In genomic region chr15:32029409-32029861, GRCh38 we compare ENCODE assay signal across 9 cellular contexts. TPM values are rescaled to one million over a fixed set of nuclear protein-coding genes. Genes with fewer than 3 reads are reported as not detected.
DNase-seq lines count a peak whose midpoint lies in the region; ATAC-seq and TF ChIP-seq lines count a peak whose summit lies in the region.
"Had no signal": no experiment of that assay in that cellular context is flagged by ENCODE, and none has a peak within 500 bp of the region (broad histone marks: within the 10 kb centered on the region; RNA-seq: fewer than 3 reads in every experiment).

No MANE protein-coding gene starts in this region.

- H3K4me3 Mint-ChIP-seq in Calu3 (ENCODE audit: low read depth, unreplicated experiment), result peak overlapping the region; percentile 67

- H3K4me1 ChIP-seq in colonic mucosa, result no peaks in the 10 kb centered on the region
- peaks cover 7 to 11% of the 10 kb centered on the region in 2 donors for H3K4me1 ChIP-seq in mucosa of rectum (ENCODE audit: control insufficient read depth in 2 of 2, insufficient read depth in 2 of 2, low read length in 2 of 2)
- peaks cover 0 to 4% of the 10 kb centered on the region in 2 donors for H3K4me1 ChIP-seq in uterus

- peaks cover 9% of the 10 kb centered on the region for H3K36me3 Mint-ChIP-seq in Calu3 (ENCODE audit: insufficient read depth, unreplicated experiment)

- BruUV-seq in Calu3 (replicated peaks; lab: Mats Ljungman, UMichigan), result no TSS peak

- intact Hi-C loops in Calu3 (cut with micrococcal nuclease; ENCODE audit: unreplicated experiment), result no loop called here
- intact Hi-C loops in colonic mucosa (cut with DNase I), result loop anchor here (5.0 kb wide), 1 partner anchor 42 kb away; no protein-coding TSS in a partner anchor
- intact Hi-C loops in uterus (cut with DNase I; ENCODE audit: low total_unique reads), result no loop called here

- H3K27me3 Mint-ChIP-seq in Calu3 (ENCODE audit: unreplicated experiment), result no peaks in the 10 kb centered on the region

- CTCF ChIA-PET in Calu3 (lab: Charles Lee), result interaction anchor here (0.7 to 1.3 kb wide), 2 partner anchors 13 to 52 kb away, joined by 4 to 5 read pairs; no protein-coding TSS in a partner anchor

- DNase-seq in Calu3 (peak; percentile 16), NCI-H1105 (lab: John Stamatoyannopoulos, UW) (peak; percentile 20), colonic mucosa (peak; percentile 49), uterus (peak in 1 of 2 donors; percentile 20), NCI-H2107 (lab: John Stamatoyannopoulos, UW) (no peak), AML-193 (lab: John Stamatoyannopoulos, UW) (no peak)

- H3K4me3 ChIP-seq in colonic mucosa (peak overlapping the region; percentile 75), mucosa of rectum (ENCODE audit: low read length in 2 of 2) (peak overlapping the region; percentile 61 to 68), uterus (peak overlapping the region; percentile 44 to 71)

- H3K27me3 ChIP-seq in colonic mucosa (peaks cover 10% of the 10 kb centered on the region), mucosa of rectum (ENCODE audit: control insufficient read depth in 2 of 2, insufficient read depth in 2 of 2, low read length in 2 of 2) (peaks cover 6 to 13% of the 10 kb centered on the region in 2 donors), uterus (no peaks in the 10 kb centered on the region)

- no peaks in the 10 kb centered on the region for H3K9me3 ChIP-seq in colonic mucosa
- H3K9me3 ChIP-seq in mucosa of rectum (ENCODE audit: control insufficient read depth in 2 of 2, low read length in 2 of 2), result no peaks in the 10 kb centered on the region
- no peaks in the 10 kb centered on the region for H3K9me3 ChIP-seq in uterus

- H3K27ac ChIP-seq in colonic mucosa, result no peak overlapping the region
- no peak overlapping the region for H3K27ac ChIP-seq in mucosa of rectum (ENCODE audit: low read depth in 2 of 2, low read length in 2 of 2)
- H3K27ac ChIP-seq in uterus, result peak overlapping the region in 1 of 2 donors; percentile 50
- H3K27ac ChIP-seq: epithelial cell of prostate had no signal

- TF ChIP-seq POLR2A in uterus (IDR thresholded peaks at IDR 0.05), result no peak

- H3K9ac ChIP-seq in colonic mucosa (ENCODE audit: low read depth in 2 of 2, low read length in 2 of 2) (peak overlapping the region in 1 of 2 donors; percentile 49), mucosa of rectum (ENCODE audit: low read depth in 1 of 2, low read length in 2 of 2) (peak overlapping the region in 1 of 2 donors; percentile 44)

- TF ChIP-seq CTCF in Calu3 (IDR thresholded peaks at IDR 0.05; ENCODE audit: unreplicated experiment), result no peak
- peak; percentile 25 for TF ChIP-seq CTCF in colonic mucosa (IDR thresholded peaks at IDR 0.05)
- TF ChIP-seq CTCF in uterus (IDR thresholded peaks at IDR 0.05), result peak; percentile 18 to 44 (median 30)

- no peaks in the 10 kb centered on the region for H3K9me3 Mint-ChIP-seq in Calu3 (ENCODE audit: low read depth, unreplicated experiment)

- no peak overlapping the region for H3K27ac Mint-ChIP-seq in Calu3 (ENCODE audit: unreplicated experiment)

- no peaks in the 10 kb centered on the region for H3K4me1 Mint-ChIP-seq in Calu3 (ENCODE audit: low read depth, unreplicated experiment)

- no peak for ATAC-seq in HG02571 (IDR thresholded peaks at IDR 0.05; ENCODE audit: unreplicated experiment)

- H3K36me3 ChIP-seq in colonic mucosa (no peaks in the 10 kb centered on the region), mucosa of rectum (ENCODE audit: control insufficient read depth in 2 of 2, insufficient read depth in 2 of 2, low read length in 2 of 2) (no peaks in the 10 kb centered on the region), uterus (no peaks in the 10 kb centered on the region)

RNA-seq across cellular contexts. Expression of gene CHRNA7, which starts 0.9 kb away (rescaled TPM):
- 2.0 and 2.4 TPM in 2 replicates for total RNA-seq in Calu3 (2022)
- total RNA-seq in colonic mucosa, result 1 to 10 TPM; 3.9 to 5.2 TPM
- total RNA-seq in uterus, result 1 to 10 TPM; 1.6 to 9.1 (median 2.8) TPM

Comparison
In these comparisons a context has a peak if more than half of its experiments do, and no peak if none do; other contexts are left out.
1. DNase-seq: peak in Calu3 (single experiment), NCI-H1105 (single experiment) and colonic mucosa (single experiment); none in NCI-H2107 (single experiment) and AML-193 (0 of 2).
2. Peak in every context shown above with its lines, with median percentiles within 50 percentile points of each other: H3K4me3 ChIP-seq.